ENCODE assay signal across 9 cellular contexts in the genomic region with DNA sequence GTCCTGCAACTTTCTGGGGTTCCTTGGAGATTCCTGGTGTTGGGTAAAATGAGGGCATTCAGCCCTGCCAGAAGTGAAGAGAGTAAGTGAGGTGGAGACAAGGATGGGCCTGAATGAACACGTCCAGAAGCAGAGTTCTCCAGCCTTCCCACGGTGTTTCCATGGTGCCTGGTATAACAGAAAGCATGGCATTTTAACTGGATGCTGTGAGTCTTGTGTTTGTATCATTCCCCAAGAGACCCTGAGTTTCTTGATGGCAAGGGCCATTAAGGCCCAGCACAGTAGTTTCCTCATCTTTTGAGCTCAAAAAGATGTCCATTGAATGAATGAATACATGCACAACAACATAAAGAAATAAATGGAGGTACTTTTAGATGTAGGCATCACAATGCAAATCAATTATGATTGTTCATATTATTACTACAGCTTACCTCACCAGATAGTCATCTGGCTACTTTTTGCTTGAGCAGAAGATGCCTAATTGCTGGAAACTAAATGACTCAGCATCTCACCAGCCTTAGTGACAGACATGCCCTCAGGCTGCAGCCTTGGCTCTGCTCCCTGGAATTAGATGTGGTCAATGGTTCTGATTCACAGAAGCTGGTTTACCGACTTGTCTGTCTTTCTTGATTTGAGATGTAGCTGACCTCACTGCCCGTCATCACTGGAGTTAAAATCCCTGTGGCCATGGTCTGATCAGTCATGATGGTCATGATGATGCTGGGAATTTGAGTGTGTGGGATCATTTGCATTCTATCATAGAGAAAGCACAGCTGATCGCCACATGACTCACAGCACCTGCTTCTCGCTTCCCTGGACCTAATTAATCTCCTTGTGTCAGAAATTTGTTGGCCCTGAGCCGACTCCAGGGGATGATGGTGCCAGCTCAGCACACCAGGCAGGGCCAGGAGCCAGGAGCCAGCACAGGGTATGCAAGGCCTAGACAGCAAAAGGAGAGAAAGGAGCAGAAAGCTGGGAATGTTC.
DNase-seq lines count a peak whose midpoint lies in the region; ATAC-seq and TF ChIP-seq lines count a peak whose summit lies in the region.
"Had no signal": no experiment of that assay in that cellular context is flagged by ENCODE, and none has a peak within 500 bp of the region (broad histone marks: within the 10 kb centered on the region; RNA-seq: fewer than 3 reads in every experiment).

No MANE protein-coding gene starts in this region.

- peaks cover 20% of the 10 kb centered on the region for H3K4me1 ChIP-seq in ACC112 (ENCODE audit: control insufficient read depth, insufficient read depth, low read length, unreplicated experiment)

- peak overlapping the region; percentile 71 for H3K27ac ChIP-seq in ACC112 (ENCODE audit: low read depth, low read length)

- H3K9me3 Mint-ChIP-seq in progenitor cell of endocrine pancreas (ENCODE audit: low read depth): peaks cover 8% of the 10 kb centered on the region

- no peak overlapping the region for H2AFZ ChIP-seq in ACC112 (ENCODE audit: low read length, unreplicated experiment)

- H3K36me3 Mint-ChIP-seq in progenitor cell of endocrine pancreas (ENCODE audit: insufficient read depth): no peaks in the 10 kb centered on the region
- H3K36me3 Mint-ChIP-seq: activated naive CD8-positive, alpha-beta T cell treated with anti-CD3 and anti-CD28 coated beads, Interleukin-2, amount 10 ng/mL, durations not matched to agents 7 days and 5 days had no signal

- no peak overlapping the region for H3K27ac Mint-ChIP-seq in progenitor cell of endocrine pancreas
- H3K27ac Mint-ChIP-seq: activated naive CD8-positive, alpha-beta T cell treated with anti-CD3 and anti-CD28 coated beads, Interleukin-2, amount 10 ng/mL, durations not matched to agents 7 days and 5 days had no signal

- ATAC-seq in GM18858 (IDR thresholded peaks at IDR 0.05; ENCODE audit: unreplicated experiment) (peak; percentile 92), HG03064 (IDR thresholded peaks at IDR 0.05; ENCODE audit: low read depth, unreplicated experiment) (peak; percentile 81), SK-N-SH treated with all-trans-retinoic acid at 6 μM for 48 hours (peak; percentile 89), GM19467 (IDR thresholded peaks at IDR 0.05; ENCODE audit: unreplicated experiment) (no peak)

- peaks cover 11% of the 10 kb centered on the region for H3K27me3 Mint-ChIP-seq in progenitor cell of endocrine pancreas
- H3K27me3 Mint-ChIP-seq: activated naive CD8-positive, alpha-beta T cell treated with anti-CD3 and anti-CD28 coated beads, Interleukin-2, amount 10 ng/mL, durations not matched to agents 7 days and 5 days had no signal

- no peak overlapping the region for H3K4me3 ChIP-seq in ACC112 (ENCODE audit: low read depth, low read length)

- no peak overlapping the region for H3K4me3 Mint-ChIP-seq in progenitor cell of endocrine pancreas (ENCODE audit: low read depth)
- H3K4me3 Mint-ChIP-seq: activated naive CD8-positive, alpha-beta T cell treated with anti-CD3 and anti-CD28 coated beads, Interleukin-2, amount 10 ng/mL, durations not matched to agents 7 days and 5 days had no signal

- TF ChIP-seq CTCF in progenitor cell of endocrine pancreas (IDR thresholded peaks at IDR 0.05; ENCODE audit: unreplicated experiment): no peak

- DNase-seq in kidney glomerular epithelial cell (lab: John Stamatoyannopoulos, UW) (peak; percentile 99), NCI-H146 treated with DMSO at 0.1 percent for 48 hours (lab: John Stamatoyannopoulos, UW; ENCODE audit: unreplicated experiment) (no peak), progenitor cell of endocrine pancreas (ENCODE audit: low spot score, unreplicated experiment) (no peak)
- DNase-seq: activated naive CD8-positive, alpha-beta T cell treated with anti-CD3 and anti-CD28 coated beads, Interleukin-2, amount 10 ng/mL, durations not matched to agents 7 days and 5 days had no signal

- H3K79me2 ChIP-seq in ACC112 (ENCODE audit: control insufficient read depth, insufficient read depth, low read length, unreplicated experiment): no peaks in the 10 kb centered on the region

- H3K4me1 Mint-ChIP-seq in progenitor cell of endocrine pancreas (ENCODE audit: low read depth): no peaks in the 10 kb centered on the region
- H3K4me1 Mint-ChIP-seq: activated naive CD8-positive, alpha-beta T cell treated with anti-CD3 and anti-CD28 coated beads, Interleukin-2, amount 10 ng/mL, durations not matched to agents 7 days and 5 days had no signal

- H3K36me3 ChIP-seq in ACC112 (ENCODE audit: insufficient read depth, low read length): no peaks in the 10 kb centered on the region

- H3K27me3 ChIP-seq in ACC112 (ENCODE audit: insufficient read depth, low read length): no peaks in the 10 kb centered on the region

TF ChIP-seq in SK-N-SH treated with all-trans-retinoic acid at 6 μM for 48 hours, 23 proteins besides CTCF, POLR2A, EP300 and RAD21:
- TF ChIP-seq TOX (CRISPR knock-in tag; IDR thresholded peaks at IDR 0.05; ENCODE audit: borderline replicate concordance) (no peak), SNAI2 (CRISPR knock-in tag; IDR thresholded peaks at IDR 0.05) (peak; percentile 75; the same call in 1 of the 2 replicates), CSDC2 (CRISPR knock-in tag; IDR thresholded peaks at IDR 0.05) (no peak), ZC3H10 (CRISPR knock-in tag; IDR thresholded peaks at IDR 0.05) (peak; percentile 12; the same call in 1 of the 2 replicates), ISL1 (CRISPR knock-in tag; IDR thresholded peaks at IDR 0.05) (peak; percentile 66)
